16 cellular contexts compared by ENCODE assay signal in the genomic region with DNA sequence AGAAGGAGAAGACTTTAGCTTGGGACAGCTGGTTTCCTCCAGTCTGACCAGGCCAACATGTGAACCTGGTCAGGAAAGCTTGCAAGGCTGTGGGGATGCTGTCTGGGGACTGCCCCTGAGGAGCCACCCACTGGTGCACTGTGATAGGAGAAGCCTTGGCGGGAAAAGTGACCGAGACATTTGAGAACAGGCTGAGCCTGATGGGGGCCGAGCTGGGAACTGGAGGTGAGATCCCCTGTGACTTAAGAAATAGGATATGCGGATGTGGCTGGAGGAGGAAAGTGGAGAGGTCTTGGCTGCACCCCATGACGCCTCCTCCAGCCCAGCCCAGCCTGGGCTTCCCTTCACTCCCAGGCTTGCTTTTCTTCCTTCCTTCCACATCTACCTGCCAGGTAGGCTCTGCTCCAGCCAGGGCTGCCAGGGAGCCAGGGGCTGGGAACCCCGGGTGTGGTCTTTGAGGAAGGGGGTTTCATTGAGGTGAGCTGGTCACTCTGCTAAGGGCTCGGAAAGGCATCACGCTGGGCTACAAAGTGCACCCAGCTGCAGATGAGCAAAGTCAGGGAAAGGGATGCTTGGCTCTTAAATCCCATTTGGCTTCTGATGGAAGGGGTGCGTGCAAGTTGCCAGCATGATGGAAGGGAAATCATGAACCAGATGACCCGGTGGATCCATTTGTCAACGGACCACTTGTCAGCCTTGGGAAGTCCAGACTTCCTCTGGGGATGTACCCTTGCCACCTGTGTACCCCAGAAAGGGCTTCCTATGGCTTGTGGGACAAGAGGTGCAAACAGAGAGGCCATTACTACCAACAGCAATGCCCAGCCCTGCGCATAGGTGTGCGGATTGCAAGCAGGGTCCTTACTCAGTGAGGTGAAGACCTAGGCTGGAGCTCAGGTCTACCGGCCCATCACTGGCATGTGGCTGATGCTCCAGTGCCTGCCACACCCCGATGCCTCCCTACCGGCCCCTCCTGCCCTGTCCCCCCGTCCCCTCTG.
"Had no signal": no experiment of that assay in that cellular context is flagged by ENCODE, and none has a peak within 500 bp of the region (broad histone marks: within the 10 kb centered on the region; RNA-seq: fewer than 3 reads in every experiment).

No MANE protein-coding gene starts in this region.

- H3K27me3 ChIP-seq: ovary, vagina had no signal

- H3K4me3 Mint-ChIP-seq: dendritic cell treated with granulocyte-macrophage colony-stimulating factor and Interleukin-4, amounts not matched to agents 40 ng/mL and 50 ng/mL, for 4 days had no signal

- H3K27ac ChIP-seq: esophagus squamous epithelium, gastroesophageal sphincter, ovary, vagina had no signal

- H3K36me3 ChIP-seq: esophagus squamous epithelium, gastroesophageal sphincter, ovary, vagina had no signal

- DNase-seq: esophagus squamous epithelium; glutamatergic neuron; left colon; mammary epithelial cell; nucleus accumbens; ovary; right cardiac atrium; stimulated activated CD4-positive, alpha-beta T cell treated with anti-CD3 and anti-CD28 coated beads, Interleukin-12 subunit alpha, Interleukin-12 subunit beta, amount 100 ng/mL, for 4 hours; stimulated activated naive CD4-positive, alpha-beta T cell treated with Interleukin-2 at 50 U/mL for 16 hours; trophoblast cell had no signal

- ATAC-seq: gastroesophageal sphincter; left colon; mucosa of descending colon; naive thymus-derived CD8-positive, alpha-beta T cell; right cardiac atrium had no signal

- H3K4me1 ChIP-seq: esophagus squamous epithelium, gastroesophageal sphincter, vagina had no signal

- H3K9me3 ChIP-seq: esophagus squamous epithelium, gastroesophageal sphincter, mucosa of descending colon, ovary, vagina had no signal

- H3K9me3 Mint-ChIP-seq: dendritic cell treated with granulocyte-macrophage colony-stimulating factor and Interleukin-4, amounts not matched to agents 40 ng/mL and 50 ng/mL, for 4 days; naive thymus-derived CD8-positive, alpha-beta T cell had no signal

- H3K4me3 ChIP-seq: esophagus squamous epithelium, gastroesophageal sphincter, mucosa of descending colon, ovary, vagina had no signal

- H3K27ac Mint-ChIP-seq: dendritic cell treated with granulocyte-macrophage colony-stimulating factor and Interleukin-4, amounts not matched to agents 40 ng/mL and 50 ng/mL, for 4 days; progenitor cell of endocrine pancreas had no signal
